In the genomic region with DNA sequence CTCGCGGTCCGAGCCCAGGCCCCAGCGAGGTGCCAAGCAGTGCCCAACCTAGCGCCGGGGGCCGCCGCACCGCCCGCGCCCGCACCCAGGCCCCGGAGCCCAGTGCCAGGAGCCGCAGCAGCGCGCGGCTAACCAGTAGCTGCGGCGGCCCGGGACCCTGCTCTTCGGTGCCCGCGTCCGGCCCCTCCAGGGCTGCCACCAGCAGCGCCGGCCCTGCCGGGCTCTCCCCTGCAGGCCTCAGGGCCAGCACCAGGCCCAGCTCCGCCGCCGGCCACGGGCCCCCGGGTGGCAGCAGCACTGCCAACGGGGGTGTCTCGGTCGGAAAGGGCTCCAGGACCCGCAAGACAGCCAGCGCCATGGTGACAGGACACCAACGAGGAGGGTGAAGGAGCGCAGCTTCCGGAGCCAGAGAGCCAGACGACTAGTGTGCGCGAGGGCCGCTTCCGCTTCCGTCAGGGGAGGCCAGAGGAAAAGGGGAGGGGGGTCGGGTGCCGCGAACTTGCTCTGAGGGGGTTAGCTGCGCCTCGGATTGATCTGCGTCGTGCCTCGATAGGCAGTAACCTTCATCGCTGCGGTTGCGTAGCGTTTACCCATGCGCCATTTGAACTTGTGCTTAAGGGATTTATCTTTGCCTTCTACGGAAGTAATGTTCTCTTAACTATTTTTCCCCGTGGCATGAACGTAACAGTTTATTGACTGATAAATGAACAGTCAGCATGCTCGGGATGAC, we compare ENCODE assay signal across 8 cellular contexts. TPM values are rescaled to one million over a fixed set of nuclear protein-coding genes. Genes with fewer than 3 reads are reported as not detected.
DNase-seq lines count a peak whose midpoint lies in the region; ATAC-seq and TF ChIP-seq lines count a peak whose summit lies in the region.

A gene with protein sequence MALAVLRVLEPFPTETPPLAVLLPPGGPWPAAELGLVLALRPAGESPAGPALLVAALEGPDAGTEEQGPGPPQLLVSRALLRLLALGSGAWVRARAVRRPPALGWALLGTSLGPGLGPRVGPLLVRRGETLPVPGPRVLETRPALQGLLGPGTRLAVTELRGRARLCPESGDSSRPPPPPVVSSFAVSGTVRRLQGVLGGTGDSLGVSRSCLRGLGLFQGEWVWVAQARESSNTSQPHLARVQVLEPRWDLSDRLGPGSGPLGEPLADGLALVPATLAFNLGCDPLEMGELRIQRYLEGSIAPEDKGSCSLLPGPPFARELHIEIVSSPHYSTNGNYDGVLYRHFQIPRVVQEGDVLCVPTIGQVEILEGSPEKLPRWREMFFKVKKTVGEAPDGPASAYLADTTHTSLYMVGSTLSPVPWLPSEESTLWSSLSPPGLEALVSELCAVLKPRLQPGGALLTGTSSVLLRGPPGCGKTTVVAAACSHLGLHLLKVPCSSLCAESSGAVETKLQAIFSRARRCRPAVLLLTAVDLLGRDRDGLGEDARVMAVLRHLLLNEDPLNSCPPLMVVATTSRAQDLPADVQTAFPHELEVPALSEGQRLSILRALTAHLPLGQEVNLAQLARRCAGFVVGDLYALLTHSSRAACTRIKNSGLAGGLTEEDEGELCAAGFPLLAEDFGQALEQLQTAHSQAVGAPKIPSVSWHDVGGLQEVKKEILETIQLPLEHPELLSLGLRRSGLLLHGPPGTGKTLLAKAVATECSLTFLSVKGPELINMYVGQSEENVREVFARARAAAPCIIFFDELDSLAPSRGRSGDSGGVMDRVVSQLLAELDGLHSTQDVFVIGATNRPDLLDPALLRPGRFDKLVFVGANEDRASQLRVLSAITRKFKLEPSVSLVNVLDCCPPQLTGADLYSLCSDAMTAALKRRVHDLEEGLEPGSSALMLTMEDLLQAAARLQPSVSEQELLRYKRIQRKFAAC (minus strand): TSS at position 389 of the 730 bp plus-strand sequence. CDS start 31 bp downstream, at position 358.

- TF ChIP-seq POLR2A in lower leg skin (IDR thresholded peaks at IDR 0.05): peak in 1 of 2 donors; percentile 5

- CTCF ChIA-PET in activated CD4-positive, alpha-beta memory T cell treated with anti-CD3 and anti-CD28 coated beads for 36 hours (lab: Charles Lee): interaction anchor here (1.2 to 2.4 kb wide), 5 partner anchors 10 to 164 kb away, joined by 3 to 12 read pairs (median 5); a partner anchor contains a TSS

- H3K36me3 ChIP-seq in duodenal mucosa (ENCODE audit: control insufficient read depth in 1 of 2, insufficient read depth in 2 of 2, low read length in 2 of 2): peaks cover 0 to 2% of the 10 kb centered on the region in 2 donors

- H3K4me3 ChIP-seq in duodenal mucosa (ENCODE audit: low read depth in 1 of 2, low read length in 2 of 2): peak within 1 kb of the TSS; percentile 68 to 72
- H3K4me3 ChIP-seq in lower leg skin (ENCODE audit: low read depth, poor library complexity, severe bottlenecking): peak within 1 kb of the TSS; percentile 81

- peaks cover 7% of the 10 kb centered on the region for H3K36me3 Mint-ChIP-seq in activated CD4-positive, alpha-beta memory T cell treated with anti-CD3 and anti-CD28 coated beads for 36 hours

- H3K27me3 Mint-ChIP-seq in activated CD4-positive, alpha-beta memory T cell treated with anti-CD3 and anti-CD28 coated beads for 36 hours: no peaks in the 10 kb centered on the region

- H3K4me3 Mint-ChIP-seq in activated CD4-positive, alpha-beta memory T cell treated with anti-CD3 and anti-CD28 coated beads for 36 hours: peak within 1 kb of the TSS; percentile 94

- peaks cover 19 to 22% of the 10 kb centered on the region in 2 donors for H3K4me1 ChIP-seq in duodenal mucosa (ENCODE audit: control insufficient read depth in 1 of 2, insufficient read depth in 2 of 2, low read length in 2 of 2)

- no peak for TF ChIP-seq CTCF in C4-2B (conservative IDR thresholded peaks at IDR 0.05)
- no peak for TF ChIP-seq CTCF in lower leg skin (IDR thresholded peaks at IDR 0.05)

- no peaks in the 10 kb centered on the region for H3K27me3 ChIP-seq in duodenal mucosa (ENCODE audit: control insufficient read depth in 1 of 2, insufficient read depth in 2 of 2, low read length in 2 of 2)

- H3K4me1 Mint-ChIP-seq in activated CD4-positive, alpha-beta memory T cell treated with anti-CD3 and anti-CD28 coated beads for 36 hours (ENCODE audit: low read depth): peaks cover 56% of the 10 kb centered on the region

- peak within 1 kb of the TSS; percentile 45 to 70 for H3K9ac ChIP-seq in duodenal mucosa (ENCODE audit: low read depth in 1 of 2, low read length in 2 of 2)

- H3K9me3 Mint-ChIP-seq in activated CD4-positive, alpha-beta memory T cell treated with anti-CD3 and anti-CD28 coated beads for 36 hours: no peaks in the 10 kb centered on the region

- intact Hi-C loops in activated CD4-positive, alpha-beta memory T cell treated with anti-CD3 and anti-CD28 coated beads for 36 hours (cut with micrococcal nuclease): loop anchor here (1.0 to 2.0 kb wide), 5 partner anchors 35 to 192 kb away; a partner anchor contains a TSS
- intact Hi-C loops in lower leg skin (cut with DNase I; ENCODE audit: low total_unique reads): no loop called here

- 1% methylated on average over 25 to 34 of the region's 63 CpGs for whole genome bisulfite sequencing in lower leg skin, 2 donors

- H3K9me3 ChIP-seq in duodenal mucosa (ENCODE audit: control insufficient read depth in 1 of 2, low read length in 2 of 2): no peaks in the 10 kb centered on the region

- H3K27ac ChIP-seq in C4-2B: peak within 1 kb of the TSS; percentile 96
- H3K27ac ChIP-seq in duodenal mucosa (ENCODE audit: low read depth, low read length): peak within 1 kb of the TSS; percentile 74

- peak within 1 kb of the TSS; percentile 98 for H3K27ac Mint-ChIP-seq in activated CD4-positive, alpha-beta memory T cell treated with anti-CD3 and anti-CD28 coated beads for 36 hours

- ATAC-seq in GM19452 (IDR thresholded peaks at IDR 0.05; ENCODE audit: unreplicated experiment) (peak; percentile 96), HG03575 (IDR thresholded peaks at IDR 0.05; ENCODE audit: extremely low read depth, insufficient number of reproducible peaks, low FRiP score, unreplicated experiment) (peak; percentile 67)

- POLR2A ChIA-PET in activated CD4-positive, alpha-beta memory T cell treated with anti-CD3 and anti-CD28 coated beads for 36 hours (lab: Charles Lee): interaction anchor here (0.7 to 3.3 kb wide), 14 partner anchors 8 to 590 kb away, joined by 3 to 30 read pairs (median 4); a partner anchor contains a TSS

- DNase-seq in NCI-H82 (lab: John Stamatoyannopoulos, UW): peak; percentile 99
- DNase-seq in activated CD4-positive, alpha-beta memory T cell treated with anti-CD3 and anti-CD28 coated beads for 36 hours: peak; percentile 97
- DNase-seq in lower leg skin (ENCODE audit: low spot score in 2 of 2): peak; percentile 59 to 97
- peak; percentile 71 to 86 (median 78) for DNase-seq in stimulated activated CD4-positive, alpha-beta T cell treated with anti-CD3 and anti-CD28 coated beads, TNF-alpha, amount 100 ng/mL, for 1 hour (ENCODE audit: low read depth in 3 of 3, low spot score in 1 of 3)

RNA-seq across cellular contexts. Expression of the gene that starts here (rescaled TPM):
- 10 to 100 TPM; 25.6 to 26.4 TPM for total RNA-seq in activated CD4-positive, alpha-beta memory T cell treated with anti-CD3 and anti-CD28 coated beads for 36 hours
- total RNA-seq in lower leg skin: 10 to 100 TPM; 13.9 to 37.6 (median 25.7) TPM

Comparison
In these comparisons a context has a peak if more than half of its experiments do, and no peak if none do; other contexts are left out.
1. Peak in every context shown above with its lines: DNase-seq, ATAC-seq, H3K4me3 ChIP-seq and H3K27ac ChIP-seq.